20 cellular contexts compared by ENCODE assay signal in genomic region chr2:25597881-25598280, GRCh38.
DNase-seq lines count a peak whose midpoint lies in the region; ATAC-seq and TF ChIP-seq lines count a peak whose summit lies in the region.
"Had no signal": no experiment of that assay in that cellular context is flagged by ENCODE, and none has a peak within 500 bp of the region (broad histone marks: within the 10 kb centered on the region; RNA-seq: fewer than 3 reads in every experiment).

No MANE protein-coding gene starts in this region.

- DNase-seq in activated CD4-positive, alpha-beta T cell treated with anti-CD3 and anti-CD28 coated beads, Interleukin-2, amount 10 ng/mL, durations not matched to agents 24 days and 14 days, result peak; percentile 69
- DNase-seq in activated CD4-positive, alpha-beta T cell treated with anti-CD3 and anti-CD28 coated beads, Interleukin-2, amount 10 ng/mL, durations not matched to agents 7 days and 5 days, result no peak
- DNase-seq in T-helper 17 cell, result no peak
- DNase-seq in dorsolateral prefrontal cortex, result no peak
- no peak for DNase-seq in stimulated activated naive B cell treated with anti-CD40 and anti-IgM and Interleukin-4, amounts not matched to agents 10 μg/mL and 1 μg/mL and 100 μg/mL, for 72 hours
- no peak for DNase-seq in activated CD8-positive, alpha-beta memory T cell treated with anti-CD3 and anti-CD28 coated beads, Interleukin-2, amount 50 U/mL, for 4 hours
- no peak for DNase-seq in GM13976 (ENCODE audit: low spot score)
- DNase-seq: 8988T; BE2C; Calu3; CD4-positive, alpha-beta memory T cell; GOT3; Karpas-422; NCI-H1105; NCI-H1694; NCI-H2107; NCI-H226; NCI-H524 treated with DMSO at 0.1 percent for 48 hours; SHP77 treated with DMSO at 0.1 percent for 48 hours had no signal

- peak; percentile 46 for ATAC-seq in T-helper 17 cell
- ATAC-seq in stimulated activated naive B cell treated with anti-CD40 and anti-IgM and Interleukin-4, amounts not matched to agents 10 μg/mL and 1 μg/mL and 100 μg/mL, for 72 hours (replicated peaks), result peak; percentile 33 to 39
- no peak for ATAC-seq in HG03139 (IDR thresholded peaks at IDR 0.05; ENCODE audit: unreplicated experiment)

- intact Hi-C loops in activated CD4-positive, alpha-beta T cell treated with anti-CD3 and anti-CD28 coated beads, Interleukin-2, amount 10 ng/mL, durations not matched to agents 24 days and 14 days (cut with micrococcal nuclease), result no loop called here
- intact Hi-C loops in dorsolateral prefrontal cortex (cut with DNase I), result no loop called here

- no peaks in the 10 kb centered on the region for H3K27me3 ChIP-seq in dorsolateral prefrontal cortex
- H3K27me3 ChIP-seq: BE2C had no signal

- no peak overlapping the region for H3K4me3 ChIP-seq in dorsolateral prefrontal cortex

- peak overlapping the region in 58 of 59 donors; percentile 53 to 98 (median 93) for H3K27ac ChIP-seq in dorsolateral prefrontal cortex

- CTCF ChIA-PET in activated CD4-positive, alpha-beta T cell treated with anti-CD3 and anti-CD28 coated beads, Interleukin-2, amount 10 ng/mL, durations not matched to agents 7 days and 5 days (lab: Charles Lee), result interaction anchor here (0.6 to 1.3 kb wide), 3 partner anchors 9 to 13 kb away, joined by 3 to 4 read pairs (median 3); no protein-coding TSS in a partner anchor

- H3K36me3 Mint-ChIP-seq in activated CD4-positive, alpha-beta T cell treated with anti-CD3 and anti-CD28 coated beads, Interleukin-2, amount 10 ng/mL, durations not matched to agents 24 days and 14 days (ENCODE audit: low read depth), result peaks cover 6% of the 10 kb centered on the region
- H3K36me3 Mint-ChIP-seq in activated CD4-positive, alpha-beta T cell treated with anti-CD3 and anti-CD28 coated beads, Interleukin-2, amount 10 ng/mL, durations not matched to agents 7 days and 5 days (ENCODE audit: low read depth), result peaks cover 6% of the 10 kb centered on the region
- peaks cover 7% of the 10 kb centered on the region for H3K36me3 Mint-ChIP-seq in T-helper 17 cell (ENCODE audit: low read depth)
- H3K36me3 Mint-ChIP-seq in stimulated activated naive B cell treated with anti-CD40 and anti-IgM and Interleukin-4, amounts not matched to agents 10 μg/mL and 1 μg/mL and 100 μg/mL, for 72 hours, result peaks cover 0 to 8% of the 10 kb centered on the region in 2 donors

- peak overlapping the region; percentile 14 for H3K27ac Mint-ChIP-seq in activated CD4-positive, alpha-beta T cell treated with anti-CD3 and anti-CD28 coated beads, Interleukin-2, amount 10 ng/mL, durations not matched to agents 24 days and 14 days
- no peak overlapping the region for H3K27ac Mint-ChIP-seq in activated CD4-positive, alpha-beta T cell treated with anti-CD3 and anti-CD28 coated beads, Interleukin-2, amount 10 ng/mL, durations not matched to agents 7 days and 5 days
- no peak overlapping the region for H3K27ac Mint-ChIP-seq in T-helper 17 cell
- H3K27ac Mint-ChIP-seq in stimulated activated naive B cell treated with anti-CD40 and anti-IgM and Interleukin-4, amounts not matched to agents 10 μg/mL and 1 μg/mL and 100 μg/mL, for 72 hours, result no peak overlapping the region

- in situ Hi-C loops in GM13976 (cut with MboI; ENCODE audit: low sequenced_read_pairs, unreplicated experiment), result no loop called here

- TF ChIP-seq CTCF in dorsolateral prefrontal cortex (IDR thresholded peaks at IDR 0.05 in 54 of 56, conservative IDR thresholded peaks at IDR 0.05 in 2 of 56; ENCODE audit: low read depth in 1 of 56, partially characterized antibody in 56 of 56) (no peak), GM13976 (IDR thresholded peaks at IDR 0.05; ENCODE audit: borderline replicate concordance, control extremely low read depth, extremely low read depth, insufficient read depth, missing control alignments) (no peak)

- POLR2A ChIA-PET in activated CD4-positive, alpha-beta T cell treated with anti-CD3 and anti-CD28 coated beads, Interleukin-2, amount 10 ng/mL, durations not matched to agents 7 days and 5 days (lab: Charles Lee), result interaction anchor here (0.6 kb wide), 1 partner anchor 11 kb away, joined by 3 read pairs; no protein-coding TSS in a partner anchor

- no peaks in the 10 kb centered on the region for H3K9me3 ChIP-seq in T-helper 17 cell (ENCODE audit: control insufficient read depth, low read length, poor library complexity, severe bottlenecking)
- H3K9me3 ChIP-seq: BE2C had no signal

- H3K9me3 Mint-ChIP-seq in activated CD4-positive, alpha-beta T cell treated with anti-CD3 and anti-CD28 coated beads, Interleukin-2, amount 10 ng/mL, durations not matched to agents 24 days and 14 days, result no peaks in the 10 kb centered on the region
- H3K9me3 Mint-ChIP-seq in activated CD4-positive, alpha-beta T cell treated with anti-CD3 and anti-CD28 coated beads, Interleukin-2, amount 10 ng/mL, durations not matched to agents 7 days and 5 days, result no peaks in the 10 kb centered on the region
- H3K9me3 Mint-ChIP-seq in stimulated activated naive B cell treated with anti-CD40 and anti-IgM and Interleukin-4, amounts not matched to agents 10 μg/mL and 1 μg/mL and 100 μg/mL, for 72 hours, result no peaks in the 10 kb centered on the region
- H3K9me3 Mint-ChIP-seq: CD4-positive, alpha-beta memory T cell had no signal

- no peaks in the 10 kb centered on the region for H3K27me3 Mint-ChIP-seq in activated CD4-positive, alpha-beta T cell treated with anti-CD3 and anti-CD28 coated beads, Interleukin-2, amount 10 ng/mL, durations not matched to agents 24 days and 14 days
- H3K27me3 Mint-ChIP-seq in activated CD4-positive, alpha-beta T cell treated with anti-CD3 and anti-CD28 coated beads, Interleukin-2, amount 10 ng/mL, durations not matched to agents 7 days and 5 days, result no peaks in the 10 kb centered on the region
- H3K27me3 Mint-ChIP-seq in T-helper 17 cell, result no peaks in the 10 kb centered on the region
- H3K27me3 Mint-ChIP-seq in stimulated activated naive B cell treated with anti-CD40 and anti-IgM and Interleukin-4, amounts not matched to agents 10 μg/mL and 1 μg/mL and 100 μg/mL, for 72 hours, result no peaks in the 10 kb centered on the region
- H3K27me3 Mint-ChIP-seq: CD4-positive, alpha-beta memory T cell had no signal

- no peak overlapping the region for H3K4me3 Mint-ChIP-seq in activated CD4-positive, alpha-beta T cell treated with anti-CD3 and anti-CD28 coated beads, Interleukin-2, amount 10 ng/mL, durations not matched to agents 24 days and 14 days
- no peak overlapping the region for H3K4me3 Mint-ChIP-seq in activated CD4-positive, alpha-beta T cell treated with anti-CD3 and anti-CD28 coated beads, Interleukin-2, amount 10 ng/mL, durations not matched to agents 7 days and 5 days
- H3K4me3 Mint-ChIP-seq in T-helper 17 cell, result no peak overlapping the region
- H3K4me3 Mint-ChIP-seq in stimulated activated naive B cell treated with anti-CD40 and anti-IgM and Interleukin-4, amounts not matched to agents 10 μg/mL and 1 μg/mL and 100 μg/mL, for 72 hours, result no peak overlapping the region
- H3K4me3 Mint-ChIP-seq: CD4-positive, alpha-beta memory T cell had no signal

- peaks cover 29% of the 10 kb centered on the region for H3K4me1 Mint-ChIP-seq in activated CD4-positive, alpha-beta T cell treated with anti-CD3 and anti-CD28 coated beads, Interleukin-2, amount 10 ng/mL, durations not matched to agents 24 days and 14 days
- H3K4me1 Mint-ChIP-seq in activated CD4-positive, alpha-beta T cell treated with anti-CD3 and anti-CD28 coated beads, Interleukin-2, amount 10 ng/mL, durations not matched to agents 7 days and 5 days, result peaks cover 18% of the 10 kb centered on the region
- H3K4me1 Mint-ChIP-seq in T-helper 17 cell, result peaks cover 9% of the 10 kb centered on the region
- peaks cover 10 to 16% of the 10 kb centered on the region in 2 donors for H3K4me1 Mint-ChIP-seq in stimulated activated naive B cell treated with anti-CD40 and anti-IgM and Interleukin-4, amounts not matched to agents 10 μg/mL and 1 μg/mL and 100 μg/mL, for 72 hours
